Comparison of ENCODE assay signal across 8 cellular contexts in the genomic region with DNA sequence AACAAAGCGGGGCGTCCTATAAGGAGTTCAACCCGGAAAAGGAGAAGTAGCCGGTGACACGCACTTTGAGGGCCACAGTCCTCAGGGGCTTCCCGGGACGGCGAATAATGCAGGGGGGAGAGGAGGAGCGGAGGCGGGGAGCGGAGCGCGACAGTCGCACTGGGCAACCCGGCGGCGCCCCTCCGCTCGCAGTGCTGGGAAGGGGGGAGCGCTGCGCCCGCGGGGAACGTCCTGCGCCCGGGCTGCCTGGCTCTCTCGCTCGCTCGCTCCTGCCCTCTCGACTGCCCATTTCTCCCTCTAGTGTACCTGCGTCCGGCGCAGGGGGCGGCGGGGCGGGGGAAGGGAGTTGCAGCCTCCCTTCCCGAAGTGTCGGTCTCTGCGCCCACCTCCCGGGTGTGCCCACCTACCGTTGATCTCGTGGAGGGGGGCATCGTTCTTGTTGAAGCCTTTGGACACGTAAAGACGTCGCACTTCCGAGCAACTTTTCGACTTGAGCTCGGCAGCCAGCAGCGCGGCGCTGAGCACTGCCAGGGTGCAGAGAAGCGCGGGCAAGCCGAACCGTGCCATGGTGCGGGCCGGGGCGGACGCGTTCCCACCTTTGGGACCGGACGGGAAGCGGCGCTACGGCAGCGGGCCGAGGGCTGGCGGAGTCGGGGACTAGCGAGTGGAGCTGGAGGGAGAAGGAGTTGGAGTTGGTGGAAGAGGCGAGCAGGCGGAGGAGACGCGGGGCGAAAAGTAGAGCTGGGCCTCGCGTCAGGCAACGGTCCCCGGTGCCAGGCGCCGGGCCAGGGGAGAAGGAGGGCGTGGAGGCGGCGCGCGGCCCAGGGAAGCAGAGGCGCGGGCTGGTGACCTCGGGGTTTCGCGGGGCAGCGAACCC. TPM values are rescaled to one million over a fixed set of nuclear protein-coding genes. Genes with fewer than 3 reads are reported as not detected.
DNase-seq lines count a peak whose midpoint lies in the region; ATAC-seq, FAIRE-seq and TF ChIP-seq lines count a peak whose summit lies in the region.

No MANE protein-coding gene starts in this region.

- H3K27me3 ChIP-seq in ACC112 (ENCODE audit: insufficient read depth, low read length), result peaks cover 48% of the 10 kb centered on the region
- H3K27me3 ChIP-seq in H7 (ENCODE audit: control insufficient read depth, insufficient read depth, low read length), result no peaks in the 10 kb centered on the region
- H3K27me3 ChIP-seq in stomach smooth muscle (ENCODE audit: control insufficient read depth in 1 of 2, insufficient read depth in 2 of 2, low read length in 2 of 2), result peaks cover 0 to 8% of the 10 kb centered on the region in 2 donors

- H3K36me3 ChIP-seq in ACC112 (ENCODE audit: insufficient read depth, low read length) (no peaks in the 10 kb centered on the region), H7 (replicated peaks; ENCODE audit: control insufficient read depth, insufficient read depth, low read length) (peaks cover 22% of the 10 kb centered on the region), kidney (ENCODE audit: control insufficient read depth in 1 of 2, insufficient read depth in 2 of 2, low read length in 2 of 2) (no peaks in the 10 kb centered on the region), stomach smooth muscle (ENCODE audit: control insufficient read depth in 2 of 2, insufficient read depth in 2 of 2, low read length in 2 of 2) (no peaks in the 10 kb centered on the region)

- no peaks in the 10 kb centered on the region for H3K79me2 ChIP-seq in ACC112 (ENCODE audit: control insufficient read depth, insufficient read depth, low read length, unreplicated experiment)

- no peak for FAIRE-seq in kidney (lab: Jason Lieb, UNC)

- intact Hi-C loops in kidney (cut with DNase I), result no loop called here

- in situ Hi-C loops in astrocyte of the cerebellum (cut with HindIII; ENCODE audit: low sequenced_read_pairs), result no loop called here

- ATAC-seq in HG03196 (IDR thresholded peaks at IDR 0.05; ENCODE audit: unreplicated experiment), result no peak

- peak overlapping the region; percentile 69 for H3K4me3 ChIP-seq in ACC112 (ENCODE audit: low read depth, low read length)
- H3K4me3 ChIP-seq in H7 (ENCODE audit: insufficient read depth, low read depth, low read length), result peak overlapping the region; percentile 94
- peak overlapping the region; percentile 69 for H3K4me3 ChIP-seq in astrocyte of the cerebellum (ENCODE audit: low read depth, low read length)
- peak overlapping the region; percentile 63 to 70 for H3K4me3 ChIP-seq in kidney (ENCODE audit: low read length in 2 of 2)
- H3K4me3 ChIP-seq in stomach smooth muscle (ENCODE audit: low read length in 2 of 2), result peak overlapping the region; percentile 74 to 79

- peak; percentile 73 for DNase-seq in H7
- DNase-seq in astrocyte of the cerebellum (ENCODE audit: low read depth), result no peak
- DNase-seq in kidney, result peak; percentile 61
- no peak for DNase-seq in SKM-1 (lab: John Stamatoyannopoulos, UW; ENCODE audit: unreplicated experiment)
- DNase-seq in NCI-H1694 treated with DMSO at 0.1 percent for 48 hours (lab: John Stamatoyannopoulos, UW), result no peak

- H3K4me1 ChIP-seq in ACC112 (ENCODE audit: control insufficient read depth, insufficient read depth, low read length, unreplicated experiment) (no peaks in the 10 kb centered on the region), kidney (ENCODE audit: control insufficient read depth in 1 of 2, insufficient read depth in 1 of 2, low read depth in 1 of 2, low read length in 2 of 2) (peaks cover 0 to 2% of the 10 kb centered on the region in 2 donors), stomach smooth muscle (ENCODE audit: control insufficient read depth, insufficient read depth, low read length) (peaks cover 18% of the 10 kb centered on the region)

- H3K27ac ChIP-seq in ACC112 (ENCODE audit: low read depth, low read length) (no peak overlapping the region), kidney (ENCODE audit: low read depth in 2 of 2, low read length in 2 of 2) (peak overlapping the region in 1 of 2 donors; percentile 43), stomach smooth muscle (ENCODE audit: low read length) (peak overlapping the region; percentile 80)

- peak overlapping the region; percentile 38 for H2AFZ ChIP-seq in ACC112 (ENCODE audit: low read length, unreplicated experiment)

- H3K9me3 ChIP-seq in kidney (ENCODE audit: control insufficient read depth in 1 of 2, low read length in 2 of 2) (no peaks in the 10 kb centered on the region), stomach smooth muscle (ENCODE audit: control insufficient read depth in 2 of 2, low read length in 2 of 2) (no peaks in the 10 kb centered on the region)

- TF ChIP-seq CTCF in astrocyte of the cerebellum (IDR thresholded peaks at IDR 0.05; ENCODE audit: low read depth, low read length, missing control alignments) (no peak), kidney (IDR thresholded peaks at IDR 0.05; ENCODE audit: borderline replicate concordance, extremely low read depth, insufficient read depth) (no peak)

- H3K9ac ChIP-seq in kidney (ENCODE audit: low read length in 2 of 2), result peak overlapping the region in 1 of 2 donors; percentile 61
- peak overlapping the region; percentile 68 to 75 for H3K9ac ChIP-seq in stomach smooth muscle (ENCODE audit: low read length in 2 of 2)

RNA-seq across cellular contexts. Expression of gene GPC4, which starts 0.7 kb away (rescaled TPM):
- total RNA-seq in H7 (2014; rRNA removed; shearing (Covaris generic)), result 96.5 and 109 TPM in 2 replicates
- total RNA-seq in kidney, result 70.3 TPM
- polyA plus RNA-seq in kidney (ENCODE audit: insufficient read depth, low read depth, low replicate concordance), result 19.5 TPM

Comparison
In these comparisons a context has a peak if more than half of its experiments do, and no peak if none do; other contexts are left out.
1. DNase-seq: peak in H7 (single experiment) and kidney (single experiment); none in astrocyte of the cerebellum (single experiment), SKM-1 (single experiment) and NCI-H1694 treated with DMSO at 0.1 percent for 48 hours (single experiment).
2. Peak in every context shown above with its lines, with median percentiles within 50 percentile points of each other: H3K4me3 ChIP-seq.